Comparison of ENCODE assay signal across 24 cellular contexts in the genomic region with DNA sequence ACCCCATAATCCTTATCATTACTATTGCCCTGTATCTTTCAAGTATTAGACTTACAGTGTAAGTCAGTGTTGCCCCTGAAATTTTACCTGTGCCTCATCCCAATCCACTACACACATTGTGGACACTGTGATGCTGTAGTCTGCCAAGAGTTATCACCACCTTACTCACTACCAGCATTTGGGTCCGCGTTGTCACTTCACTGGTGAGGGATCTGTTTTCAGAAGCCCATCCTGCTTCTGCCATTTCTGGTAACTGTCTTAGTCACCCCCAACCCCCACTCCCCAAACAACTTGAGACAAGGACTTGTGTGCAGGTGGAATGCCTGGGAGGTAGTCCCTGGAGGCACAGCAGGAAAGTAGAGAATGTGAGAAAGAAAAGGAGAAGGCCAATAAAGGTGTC. TPM values are rescaled to one million over a fixed set of nuclear protein-coding genes. Genes with fewer than 3 reads are reported as not detected.
DNase-seq lines count a peak whose midpoint lies in the region; ATAC-seq and TF ChIP-seq lines count a peak whose summit lies in the region.
"Had no signal": no experiment of that assay in that cellular context is flagged by ENCODE, and none has a peak within 500 bp of the region (broad histone marks: within the 10 kb centered on the region; RNA-seq: fewer than 3 reads in every experiment).

No MANE protein-coding gene starts in this region.

- 86 to 94% methylated on average over 2 of the region's 2 CpGs for WGBS in esophagus squamous epithelium, 2 donors
- 95 to 100% methylated on average over 2 of the region's 2 CpGs for WGBS in gastroesophageal sphincter (ENCODE audit: low coverage in 1 of 2), 2 donors

- H2AFZ ChIP-seq in OCI-LY3 (ENCODE audit: low read depth, low read length) = no peak overlapping the region
- H2AFZ ChIP-seq: hepatocyte had no signal

- H3K36me3 ChIP-seq in BLaER1 = peaks cover 16% of the 10 kb centered on the region
- peaks cover 10% of the 10 kb centered on the region for H3K36me3 ChIP-seq in OCI-LY3 (replicated peaks; ENCODE audit: low read depth, low read length)
- H3K36me3 ChIP-seq in esophagus squamous epithelium = peaks cover 5 to 14% (median 9%) of the 10 kb centered on the region in 3 donors
- H3K36me3 ChIP-seq in gastroesophageal sphincter = peaks cover 0 to 14% of the 10 kb centered on the region in 2 donors
- peaks cover 4% of the 10 kb centered on the region; the same call in 1 of the 2 replicates for H3K36me3 ChIP-seq in MG63
- H3K36me3 ChIP-seq: BE2C, cardiac muscle cell had no signal

- H3K4me2 ChIP-seq in BLaER1 (peak overlapping the region; percentile 67), OCI-LY3 (ENCODE audit: low read length) (peak overlapping the region; percentile 37)
- H3K4me2 ChIP-seq: hepatocyte had no signal

- H3K9me3 ChIP-seq in BLaER1 (no peaks in the 10 kb centered on the region), OCI-LY3 (ENCODE audit: insufficient read depth, low read length) (no peaks in the 10 kb centered on the region), esophagus squamous epithelium (no peaks in the 10 kb centered on the region), gastroesophageal sphincter (no peaks in the 10 kb centered on the region), MG63 (no peaks in the 10 kb centered on the region)
- H3K9me3 ChIP-seq: BE2C, psoas muscle, upper lobe of left lung had no signal

- no peak for TF ChIP-seq EP300 in gastroesophageal sphincter (IDR thresholded peaks at IDR 0.05)

- no peaks in the 10 kb centered on the region for H3K27me3 ChIP-seq in BLaER1
- H3K27me3 ChIP-seq in OCI-LY3 (ENCODE audit: low read depth, low read length) = no peaks in the 10 kb centered on the region
- no peaks in the 10 kb centered on the region for H3K27me3 ChIP-seq in esophagus squamous epithelium
- no peaks in the 10 kb centered on the region for H3K27me3 ChIP-seq in gastroesophageal sphincter
- H3K27me3 ChIP-seq in MG63 = no peaks in the 10 kb centered on the region
- H3K27me3 ChIP-seq: BE2C, cardiac muscle cell, hepatocyte, upper lobe of left lung had no signal

- H3K79me2 ChIP-seq in OCI-LY3 (ENCODE audit: low read length) = no peaks in the 10 kb centered on the region
- H3K79me2 ChIP-seq: hepatocyte had no signal

- H3K4me3 ChIP-seq in BLaER1 = no peak overlapping the region
- no peak overlapping the region for H3K4me3 ChIP-seq in OCI-LY3 (ENCODE audit: low read length)
- H3K4me3 ChIP-seq in esophagus squamous epithelium = no peak overlapping the region
- no peak overlapping the region for H3K4me3 ChIP-seq in gastroesophageal sphincter
- H3K4me3 ChIP-seq in MG63 = no peak overlapping the region
- H3K4me3 ChIP-seq: cardiac muscle cell, hepatocyte, psoas muscle, upper lobe of left lung had no signal

- peak overlapping the region; percentile 4; the same call in 1 of the 2 replicates for H3K27ac ChIP-seq in BLaER1
- peak overlapping the region; percentile 18; the same call in 1 of the 2 replicates for H3K27ac ChIP-seq in OCI-LY3 (ENCODE audit: low read length)
- H3K27ac ChIP-seq in esophagus squamous epithelium = peak overlapping the region in 3 of 4 donors; percentile 12 to 64 (median 64)
- H3K27ac ChIP-seq in gastroesophageal sphincter = no peak overlapping the region
- H3K27ac ChIP-seq: cardiac muscle cell, hepatocyte, psoas muscle, upper lobe of left lung had no signal

- H4K20me1 ChIP-seq in BLaER1 = peaks cover 38% of the 10 kb centered on the region
- 0 out of 2 replicates have a peak, but pooled peaks cover 1% of the 10 kb centered on the region for H4K20me1 ChIP-seq in OCI-LY3 (ENCODE audit: insufficient read depth, low read length)

- no peak for TF ChIP-seq CTCF in OCI-LY3 (IDR thresholded peaks at IDR 0.05; ENCODE audit: low read depth, low read length)
- no peak for TF ChIP-seq CTCF in esophagus squamous epithelium (IDR thresholded peaks at IDR 0.05)
- TF ChIP-seq CTCF in gastroesophageal sphincter (IDR thresholded peaks at IDR 0.05) = no peak

- no peak for ATAC-seq in gastroesophageal sphincter
- ATAC-seq: psoas muscle had no signal

- H3K4me1 ChIP-seq in BLaER1 (peaks cover 49% of the 10 kb centered on the region), OCI-LY3 (ENCODE audit: low read length) (peaks cover 41% of the 10 kb centered on the region), esophagus squamous epithelium (peaks cover 12 to 28% (median 12%) of the 10 kb centered on the region in 3 donors), gastroesophageal sphincter (peaks cover 0 to 11% (median 0%) of the 10 kb centered on the region in 3 donors)
- H3K4me1 ChIP-seq: BE2C had no signal

- intact Hi-C loops in esophagus squamous epithelium (cut with DNase I) = no loop called here

- peak; percentile 20 for DNase-seq in activated CD4-positive, alpha-beta T cell treated with anti-CD3 and anti-CD28 coated beads for 48 hours
- no peak for DNase-seq in activated CD4-positive, alpha-beta T cell treated with anti-CD3 and anti-CD28 coated beads, Interleukin-2, amount 50 U/mL, for 4 hours
- DNase-seq in esophagus squamous epithelium (lab: John Stamatoyannopoulos, UW) (no peak), DMS53 treated with DMSO at 0.1 percent for 48 hours (lab: John Stamatoyannopoulos, UW; ENCODE audit: unreplicated experiment) (no peak), MG63 (no peak)
- DNase-seq: amygdala; BE2C; foreskin fibroblast; HFFc6; IMR-90; MM.1S; NCI-H146; SHP77; stimulated activated CD4-positive, alpha-beta T cell treated with anti-CD3 and anti-CD28 coated beads, Interleukin-2, amount 100 ng/mL, for 48 hours had no signal

- H3K9ac ChIP-seq in BLaER1 (0 out of 2 replicates have a peak overlapping the region, but pooled peaks have one; percentile 1), OCI-LY3 (ENCODE audit: low read length) (peak overlapping the region; percentile 18; the same call in 1 of the 2 replicates)

- TF ChIP-seq POLR2A in esophagus squamous epithelium (IDR thresholded peaks at IDR 0.05) (no peak), gastroesophageal sphincter (IDR thresholded peaks at IDR 0.05) (no peak)

RNA-seq across cellular contexts. Expression of a gene that starts 6.0 kb away (rescaled TPM):
- under 1 TPM in 3 of 4 donors, not detected in 1; 0.11 to 0.76 (median 0.18) TPM for total RNA-seq in esophagus squamous epithelium
- 1 to 10 TPM in 1 of 4 donors, under 1 TPM in 2, not detected in 1; 0.67 to 1.6 (median 0.89) TPM for total RNA-seq in gastroesophageal sphincter
- total RNA-seq in MG63 (2014; rRNA removed; shearing (Covaris generic); ENCODE audit: low replicate concordance) = not detected in 2 replicates
- total RNA-seq: A172, cardiac muscle cell, G401, hepatocyte, IMR-90, skeletal muscle tissue had no signal

RNA-seq across cellular contexts. Expression of a gene that starts 13.1 kb away (rescaled TPM):
- total RNA-seq in esophagus squamous epithelium (100 to 1,000 TPM in 2 of 4 donors, 10 to 100 TPM in 2; 86.8 to 209 (median 131) TPM), gastroesophageal sphincter (100 to 1,000 TPM in 1 of 4 donors, 10 to 100 TPM in 3; 49.7 to 137 (median 81.7) TPM)
- 15.8 and 25.8 TPM in 2 replicates for total RNA-seq in MG63 (2014; rRNA removed; shearing (Covaris generic); ENCODE audit: low replicate concordance)

Comparison
In these comparisons a context has a peak if more than half of its experiments do, and no peak if none do; other contexts are left out.
1. H3K27ac ChIP-seq: peak in BLaER1 (single experiment), OCI-LY3 (single experiment) and esophagus squamous epithelium (3 of 4); none in gastroesophageal sphincter (0 of 4).